ENCODE assay signal across 1 cellular context in the genomic region with DNA sequence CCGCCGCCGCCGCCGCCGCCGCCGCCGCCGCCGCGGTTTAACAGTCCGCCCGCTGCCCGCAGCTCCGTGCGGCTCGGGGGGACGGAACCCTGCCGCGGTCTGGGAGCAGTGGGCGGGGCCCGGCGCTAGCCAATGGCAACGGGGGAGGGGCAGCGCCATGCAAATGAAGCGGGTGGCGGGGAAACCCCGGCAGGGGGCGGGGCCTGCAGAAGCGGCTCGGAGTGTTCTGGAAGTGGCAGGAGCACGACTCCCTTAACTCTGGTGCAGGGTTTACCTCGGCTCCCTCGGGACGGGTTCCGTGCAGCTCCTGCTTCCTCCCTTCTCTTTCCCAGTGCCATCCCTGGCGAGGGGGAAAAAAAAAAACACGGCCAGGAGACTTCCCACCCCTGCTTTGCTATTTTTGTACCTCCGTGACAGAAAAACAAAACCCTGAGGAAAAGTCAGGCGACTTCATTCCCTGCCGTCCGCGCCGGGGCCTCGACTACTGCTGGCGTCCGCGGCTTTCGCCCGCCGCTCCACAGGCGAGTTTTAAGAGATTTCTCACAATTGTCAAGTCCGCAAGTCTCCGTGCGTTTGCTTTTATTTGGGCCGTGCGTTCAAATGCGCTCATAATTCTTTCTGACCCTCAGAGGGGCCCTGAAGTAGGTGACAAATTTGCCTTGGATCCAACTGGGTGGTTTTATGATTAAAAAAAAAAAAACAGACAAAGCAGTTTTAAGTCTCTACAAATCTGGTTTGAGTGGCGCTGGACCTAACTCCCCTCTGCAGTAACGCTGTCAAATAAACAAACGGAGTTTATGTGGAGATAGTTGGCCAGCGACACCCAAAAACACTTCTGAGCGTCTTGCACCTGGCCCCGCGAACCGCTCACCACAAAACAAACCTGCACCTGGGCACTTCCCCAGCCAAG.
TF ChIP-seq lines count a peak whose summit lies in the region.

A gene with protein sequence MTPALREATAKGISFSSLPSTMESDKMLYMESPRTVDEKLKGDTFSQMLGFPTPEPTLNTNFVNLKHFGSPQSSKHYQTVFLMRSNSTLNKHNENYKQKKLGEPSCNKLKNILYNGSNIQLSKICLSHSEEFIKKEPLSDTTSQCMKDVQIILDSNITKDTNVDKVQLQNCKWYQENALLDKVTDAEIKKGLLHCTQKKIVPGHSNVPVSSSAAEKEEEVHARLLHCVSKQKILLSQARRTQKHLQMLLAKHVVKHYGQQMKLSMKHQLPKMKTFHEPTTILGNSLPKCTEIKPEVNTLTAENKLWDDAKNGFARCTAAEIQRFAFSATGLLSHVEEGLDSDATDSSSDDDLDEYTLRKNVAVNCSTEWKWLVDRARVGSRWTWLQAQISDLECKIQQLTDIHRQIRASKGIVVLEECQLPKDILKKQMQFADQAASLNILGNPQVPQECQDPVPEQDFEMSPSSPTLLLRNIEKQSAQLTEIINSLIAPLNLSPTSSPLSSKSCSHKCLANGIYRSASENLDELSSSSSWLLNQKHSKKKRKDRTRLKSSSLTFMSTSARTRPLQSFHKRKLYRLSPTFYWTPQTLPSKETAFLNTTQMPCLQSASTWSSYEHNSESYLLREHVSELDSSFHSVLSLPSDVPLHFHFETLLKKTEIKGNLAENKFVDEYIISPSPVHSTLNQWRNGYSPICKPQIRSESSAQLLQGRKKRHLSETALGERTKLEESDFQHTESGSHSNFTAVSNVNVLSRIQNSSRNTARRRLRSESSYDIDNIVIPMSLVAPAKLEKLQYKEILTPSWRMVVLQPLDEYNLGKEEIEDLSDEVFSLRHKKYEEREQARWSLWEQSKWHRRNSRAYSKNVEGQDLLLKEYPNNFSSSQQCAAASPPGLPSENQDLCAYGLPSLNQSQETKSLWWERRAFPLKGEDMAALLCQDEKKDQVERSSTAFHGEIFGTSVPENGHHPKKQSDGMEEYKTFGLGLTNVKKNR (minus strand): TSS at position 101 of the 910 bp plus-strand sequence. CDS start 16,827 bp downstream, outside the sequence.

TF ChIP-seq in K562, 482 proteins besides CTCF, POLR2A, EP300 and RAD21 (continued from another document):
- no peak for TF ChIP-seq ATF1 (CRISPR knock-in tag; IDR thresholded peaks at IDR 0.05)
- no peak for TF ChIP-seq ATF1 (tag; IDR thresholded peaks at IDR 0.05)
- TF ChIP-seq KLF1 (tag; IDR thresholded peaks at IDR 0.05), result no peak
- TF ChIP-seq CBX8 (IDR thresholded peaks at IDR 0.05; ENCODE audit: borderline replicate concordance, extremely low read depth, low read depth, low read length, poor library complexity, severe bottlenecking), result no peak
- TF ChIP-seq RBM25 (IDR thresholded peaks at IDR 0.05; ENCODE audit: low read depth, low read length, severe bottlenecking), result peak; percentile 19
- no peak for TF ChIP-seq SMAD4 (CRISPR knock-in tag; conservative IDR thresholded peaks at IDR 0.05)
- TF ChIP-seq ZFP36 (IDR thresholded peaks at IDR 0.05; ENCODE audit: low read depth, low read length, partially characterized antibody), result no peak
- TF ChIP-seq ZBTB1 (CRISPR knock-in tag; IDR thresholded peaks at IDR 0.05; ENCODE audit: borderline replicate concordance, low read depth), result peak; percentile 96
- 0 out of 2 replicates have a peak, but pooled peaks have one; percentile 14 for TF ChIP-seq RB1 (IDR thresholded peaks at IDR 0.05; ENCODE audit: low read depth)
- TF ChIP-seq ZFX (CRISPR knock-in tag; IDR thresholded peaks at IDR 0.05), result peak; percentile 40; the same call in 1 of the 2 replicates
- no peak for TF ChIP-seq ZNF217 (CRISPR knock-in tag; IDR thresholded peaks at IDR 0.05)
- no peak for TF ChIP-seq TAF7 (tag; IDR thresholded peaks at IDR 0.05)
- TF ChIP-seq TGIF2 (CRISPR knock-in tag; IDR thresholded peaks at IDR 0.05), result no peak
- no peak for TF ChIP-seq ARNT (IDR thresholded peaks at IDR 0.05)
- TF ChIP-seq SP1 (CRISPR knock-in tag; IDR thresholded peaks at IDR 0.05), result peak; percentile 66
- no peak for TF ChIP-seq PTTG1 (tag; IDR thresholded peaks at IDR 0.05; ENCODE audit: low read depth)
- TF ChIP-seq ZNF354B (CRISPR knock-in tag; IDR thresholded peaks at IDR 0.05), result no peak
- no peak for TF ChIP-seq XRCC4 (IDR thresholded peaks at IDR 0.05; ENCODE audit: extremely low read depth, insufficient read depth, insufficient read length)
- TF ChIP-seq EWSR1 (IDR thresholded peaks at IDR 0.05; ENCODE audit: borderline replicate concordance, low read depth, partially characterized antibody), result no peak
- TF ChIP-seq CSDE1 (IDR thresholded peaks at IDR 0.05), result no peak
- no peak for TF ChIP-seq MEF2D (tag; conservative IDR thresholded peaks at IDR 0.05; ENCODE audit: low read depth)
- TF ChIP-seq, protein P1, sequence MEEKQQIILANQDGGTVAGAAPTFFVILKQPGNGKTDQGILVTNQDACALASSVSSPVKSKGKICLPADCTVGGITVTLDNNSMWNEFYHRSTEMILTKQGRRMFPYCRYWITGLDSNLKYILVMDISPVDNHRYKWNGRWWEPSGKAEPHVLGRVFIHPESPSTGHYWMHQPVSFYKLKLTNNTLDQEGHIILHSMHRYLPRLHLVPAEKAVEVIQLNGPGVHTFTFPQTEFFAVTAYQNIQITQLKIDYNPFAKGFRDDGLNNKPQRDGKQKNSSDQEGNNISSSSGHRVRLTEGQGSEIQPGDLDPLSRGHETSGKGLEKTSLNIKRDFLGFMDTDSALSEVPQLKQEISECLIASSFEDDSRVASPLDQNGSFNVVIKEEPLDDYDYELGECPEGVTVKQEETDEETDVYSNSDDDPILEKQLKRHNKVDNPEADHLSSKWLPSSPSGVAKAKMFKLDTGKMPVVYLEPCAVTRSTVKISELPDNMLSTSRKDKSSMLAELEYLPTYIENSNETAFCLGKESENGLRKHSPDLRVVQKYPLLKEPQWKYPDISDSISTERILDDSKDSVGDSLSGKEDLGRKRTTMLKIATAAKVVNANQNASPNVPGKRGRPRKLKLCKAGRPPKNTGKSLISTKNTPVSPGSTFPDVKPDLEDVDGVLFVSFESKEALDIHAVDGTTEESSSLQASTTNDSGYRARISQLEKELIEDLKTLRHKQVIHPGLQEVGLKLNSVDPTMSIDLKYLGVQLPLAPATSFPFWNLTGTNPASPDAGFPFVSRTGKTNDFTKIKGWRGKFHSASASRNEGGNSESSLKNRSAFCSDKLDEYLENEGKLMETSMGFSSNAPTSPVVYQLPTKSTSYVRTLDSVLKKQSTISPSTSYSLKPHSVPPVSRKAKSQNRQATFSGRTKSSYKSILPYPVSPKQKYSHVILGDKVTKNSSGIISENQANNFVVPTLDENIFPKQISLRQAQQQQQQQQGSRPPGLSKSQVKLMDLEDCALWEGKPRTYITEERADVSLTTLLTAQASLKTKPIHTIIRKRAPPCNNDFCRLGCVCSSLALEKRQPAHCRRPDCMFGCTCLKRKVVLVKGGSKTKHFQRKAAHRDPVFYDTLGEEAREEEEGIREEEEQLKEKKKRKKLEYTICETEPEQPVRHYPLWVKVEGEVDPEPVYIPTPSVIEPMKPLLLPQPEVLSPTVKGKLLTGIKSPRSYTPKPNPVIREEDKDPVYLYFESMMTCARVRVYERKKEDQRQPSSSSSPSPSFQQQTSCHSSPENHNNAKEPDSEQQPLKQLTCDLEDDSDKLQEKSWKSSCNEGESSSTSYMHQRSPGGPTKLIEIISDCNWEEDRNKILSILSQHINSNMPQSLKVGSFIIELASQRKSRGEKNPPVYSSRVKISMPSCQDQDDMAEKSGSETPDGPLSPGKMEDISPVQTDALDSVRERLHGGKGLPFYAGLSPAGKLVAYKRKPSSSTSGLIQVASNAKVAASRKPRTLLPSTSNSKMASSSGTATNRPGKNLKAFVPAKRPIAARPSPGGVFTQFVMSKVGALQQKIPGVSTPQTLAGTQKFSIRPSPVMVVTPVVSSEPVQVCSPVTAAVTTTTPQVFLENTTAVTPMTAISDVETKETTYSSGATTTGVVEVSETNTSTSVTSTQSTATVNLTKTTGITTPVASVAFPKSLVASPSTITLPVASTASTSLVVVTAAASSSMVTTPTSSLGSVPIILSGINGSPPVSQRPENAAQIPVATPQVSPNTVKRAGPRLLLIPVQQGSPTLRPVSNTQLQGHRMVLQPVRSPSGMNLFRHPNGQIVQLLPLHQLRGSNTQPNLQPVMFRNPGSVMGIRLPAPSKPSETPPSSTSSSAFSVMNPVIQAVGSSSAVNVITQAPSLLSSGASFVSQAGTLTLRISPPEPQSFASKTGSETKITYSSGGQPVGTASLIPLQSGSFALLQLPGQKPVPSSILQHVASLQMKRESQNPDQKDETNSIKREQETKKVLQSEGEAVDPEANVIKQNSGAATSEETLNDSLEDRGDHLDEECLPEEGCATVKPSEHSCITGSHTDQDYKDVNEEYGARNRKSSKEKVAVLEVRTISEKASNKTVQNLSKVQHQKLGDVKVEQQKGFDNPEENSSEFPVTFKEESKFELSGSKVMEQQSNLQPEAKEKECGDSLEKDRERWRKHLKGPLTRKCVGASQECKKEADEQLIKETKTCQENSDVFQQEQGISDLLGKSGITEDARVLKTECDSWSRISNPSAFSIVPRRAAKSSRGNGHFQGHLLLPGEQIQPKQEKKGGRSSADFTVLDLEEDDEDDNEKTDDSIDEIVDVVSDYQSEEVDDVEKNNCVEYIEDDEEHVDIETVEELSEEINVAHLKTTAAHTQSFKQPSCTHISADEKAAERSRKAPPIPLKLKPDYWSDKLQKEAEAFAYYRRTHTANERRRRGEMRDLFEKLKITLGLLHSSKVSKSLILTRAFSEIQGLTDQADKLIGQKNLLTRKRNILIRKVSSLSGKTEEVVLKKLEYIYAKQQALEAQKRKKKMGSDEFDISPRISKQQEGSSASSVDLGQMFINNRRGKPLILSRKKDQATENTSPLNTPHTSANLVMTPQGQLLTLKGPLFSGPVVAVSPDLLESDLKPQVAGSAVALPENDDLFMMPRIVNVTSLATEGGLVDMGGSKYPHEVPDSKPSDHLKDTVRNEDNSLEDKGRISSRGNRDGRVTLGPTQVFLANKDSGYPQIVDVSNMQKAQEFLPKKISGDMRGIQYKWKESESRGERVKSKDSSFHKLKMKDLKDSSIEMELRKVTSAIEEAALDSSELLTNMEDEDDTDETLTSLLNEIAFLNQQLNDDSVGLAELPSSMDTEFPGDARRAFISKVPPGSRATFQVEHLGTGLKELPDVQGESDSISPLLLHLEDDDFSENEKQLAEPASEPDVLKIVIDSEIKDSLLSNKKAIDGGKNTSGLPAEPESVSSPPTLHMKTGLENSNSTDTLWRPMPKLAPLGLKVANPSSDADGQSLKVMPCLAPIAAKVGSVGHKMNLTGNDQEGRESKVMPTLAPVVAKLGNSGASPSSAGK (IDR thresholded peaks at IDR 0.05), result no peak
- TF ChIP-seq, protein P2, sequence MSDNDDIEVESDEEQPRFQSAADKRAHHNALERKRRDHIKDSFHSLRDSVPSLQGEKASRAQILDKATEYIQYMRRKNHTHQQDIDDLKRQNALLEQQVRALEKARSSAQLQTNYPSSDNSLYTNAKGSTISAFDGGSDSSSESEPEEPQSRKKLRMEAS (CRISPR knock-in tag; IDR thresholded peaks at IDR 0.05), result no peak
- no peak for TF ChIP-seq ZNF764 (CRISPR knock-in tag; IDR thresholded peaks at IDR 0.05; ENCODE audit: low read depth)
- TF ChIP-seq TAF9B (IDR thresholded peaks at IDR 0.05; ENCODE audit: partially characterized antibody), result no peak
- no peak for TF ChIP-seq KAT8 (IDR thresholded peaks at IDR 0.05; ENCODE audit: low read depth)
- TF ChIP-seq NONO (IDR thresholded peaks at IDR 0.05; ENCODE audit: low read depth in 2 of 2, low read length in 1 of 2), result 0 out of 4 replicates have a peak, but pooled peaks of 1 of the 2 experiments have one; percentile 3
- TF ChIP-seq MAZ (CRISPR knock-in tag; conservative IDR thresholded peaks at IDR 0.05 in 1 of 2, IDR thresholded peaks at IDR 0.05 in 1 of 2), result peak in 1 of 2 experiments; percentile 14; a peak in 1 of 4 replicates
- TF ChIP-seq, protein P3, sequence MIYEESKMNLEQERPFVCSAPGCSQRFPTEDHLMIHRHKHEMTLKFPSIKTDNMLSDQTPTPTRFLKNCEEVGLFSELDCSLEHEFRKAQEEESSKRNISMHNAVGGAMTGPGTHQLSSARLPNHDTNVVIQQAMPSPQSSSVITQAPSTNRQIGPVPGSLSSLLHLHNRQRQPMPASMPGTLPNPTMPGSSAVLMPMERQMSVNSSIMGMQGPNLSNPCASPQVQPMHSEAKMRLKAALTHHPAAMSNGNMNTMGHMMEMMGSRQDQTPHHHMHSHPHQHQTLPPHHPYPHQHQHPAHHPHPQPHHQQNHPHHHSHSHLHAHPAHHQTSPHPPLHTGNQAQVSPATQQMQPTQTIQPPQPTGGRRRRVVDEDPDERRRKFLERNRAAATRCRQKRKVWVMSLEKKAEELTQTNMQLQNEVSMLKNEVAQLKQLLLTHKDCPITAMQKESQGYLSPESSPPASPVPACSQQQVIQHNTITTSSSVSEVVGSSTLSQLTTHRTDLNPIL (CRISPR knock-in tag; IDR thresholded peaks at IDR 0.05), result no peak
- no peak for TF ChIP-seq THRAP3 (IDR thresholded peaks at IDR 0.05; ENCODE audit: borderline replicate concordance)
- TF ChIP-seq POLR2AphosphoS5 (IDR thresholded peaks at IDR 0.05; ENCODE audit: control insufficient read depth, insufficient read depth, low read depth, low read length), result no peak
- no peak for TF ChIP-seq LEF1 (IDR thresholded peaks at IDR 0.05)
- TF ChIP-seq, protein P4, sequence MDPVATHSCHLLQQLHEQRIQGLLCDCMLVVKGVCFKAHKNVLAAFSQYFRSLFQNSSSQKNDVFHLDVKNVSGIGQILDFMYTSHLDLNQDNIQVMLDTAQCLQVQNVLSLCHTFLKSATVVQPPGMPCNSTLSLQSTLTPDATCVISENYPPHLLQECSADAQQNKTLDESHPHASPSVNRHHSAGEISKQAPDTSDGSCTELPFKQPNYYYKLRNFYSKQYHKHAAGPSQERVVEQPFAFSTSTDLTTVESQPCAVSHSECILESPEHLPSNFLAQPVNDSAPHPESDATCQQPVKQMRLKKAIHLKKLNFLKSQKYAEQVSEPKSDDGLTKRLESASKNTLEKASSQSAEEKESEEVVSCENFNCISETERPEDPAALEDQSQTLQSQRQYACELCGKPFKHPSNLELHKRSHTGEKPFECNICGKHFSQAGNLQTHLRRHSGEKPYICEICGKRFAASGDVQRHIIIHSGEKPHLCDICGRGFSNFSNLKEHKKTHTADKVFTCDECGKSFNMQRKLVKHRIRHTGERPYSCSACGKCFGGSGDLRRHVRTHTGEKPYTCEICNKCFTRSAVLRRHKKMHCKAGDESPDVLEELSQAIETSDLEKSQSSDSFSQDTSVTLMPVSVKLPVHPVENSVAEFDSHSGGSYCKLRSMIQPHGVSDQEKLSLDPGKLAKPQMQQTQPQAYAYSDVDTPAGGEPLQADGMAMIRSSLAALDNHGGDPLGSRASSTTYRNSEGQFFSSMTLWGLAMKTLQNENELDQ (CRISPR knock-in tag; IDR thresholded peaks at IDR 0.05; ENCODE audit: borderline replicate concordance), result no peak
- TF ChIP-seq SRSF1 (IDR thresholded peaks at IDR 0.05; ENCODE audit: low read depth, low read length), result no peak
- TF ChIP-seq SUPT5H (IDR thresholded peaks at IDR 0.05), result no peak
- TF ChIP-seq KDM2B (CRISPR knock-in tag; IDR thresholded peaks at IDR 0.05), result 0 out of 2 replicates have a peak, but pooled peaks have one; percentile 6
- no peak for TF ChIP-seq ESRRB (CRISPR knock-in tag; IDR thresholded peaks at IDR 0.05; ENCODE audit: borderline replicate concordance)
- TF ChIP-seq BCL6 (CRISPR knock-in tag; IDR thresholded peaks at IDR 0.05), result no peak
- TF ChIP-seq, protein P5, sequence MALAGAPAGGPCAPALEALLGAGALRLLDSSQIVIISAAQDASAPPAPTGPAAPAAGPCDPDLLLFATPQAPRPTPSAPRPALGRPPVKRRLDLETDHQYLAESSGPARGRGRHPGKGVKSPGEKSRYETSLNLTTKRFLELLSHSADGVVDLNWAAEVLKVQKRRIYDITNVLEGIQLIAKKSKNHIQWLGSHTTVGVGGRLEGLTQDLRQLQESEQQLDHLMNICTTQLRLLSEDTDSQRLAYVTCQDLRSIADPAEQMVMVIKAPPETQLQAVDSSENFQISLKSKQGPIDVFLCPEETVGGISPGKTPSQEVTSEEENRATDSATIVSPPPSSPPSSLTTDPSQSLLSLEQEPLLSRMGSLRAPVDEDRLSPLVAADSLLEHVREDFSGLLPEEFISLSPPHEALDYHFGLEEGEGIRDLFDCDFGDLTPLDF (CRISPR knock-in tag; IDR thresholded peaks at IDR 0.05), result no peak
TF ChIP-seq in K562: peak in this region for 26.
